In the genomic region with DNA sequence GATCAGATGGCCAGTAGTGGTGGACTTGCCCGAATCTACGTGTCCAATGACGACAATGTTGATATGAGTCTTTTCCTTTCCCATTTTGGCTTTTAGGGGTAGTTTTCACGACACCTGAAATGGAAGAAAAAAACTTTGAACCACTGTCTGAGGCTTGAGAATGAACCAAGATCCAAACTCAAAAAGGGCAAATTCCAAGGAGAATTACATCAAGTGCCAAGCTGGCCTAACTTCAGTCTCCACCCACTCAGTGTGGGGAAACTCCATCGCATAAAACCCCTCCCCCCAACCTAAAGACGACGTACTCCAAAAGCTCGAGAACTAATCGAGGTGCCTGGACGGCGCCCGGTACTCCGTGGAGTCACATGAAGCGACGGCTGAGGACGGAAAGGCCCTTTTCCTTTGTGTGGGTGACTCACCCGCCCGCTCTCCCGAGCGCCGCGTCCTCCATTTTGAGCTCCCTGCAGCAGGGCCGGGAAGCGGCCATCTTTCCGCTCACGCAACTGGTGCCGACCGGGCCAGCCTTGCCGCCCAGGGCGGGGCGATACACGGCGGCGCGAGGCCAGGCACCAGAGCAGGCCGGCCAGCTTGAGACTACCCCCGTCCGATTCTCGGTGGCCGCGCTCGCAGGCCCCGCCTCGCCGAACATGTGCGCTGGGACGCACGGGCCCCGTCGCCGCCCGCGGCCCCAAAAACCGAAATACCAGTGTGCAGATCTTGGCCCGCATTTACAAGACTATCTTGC, we compare ENCODE assay signal across 1 cellular context.
TF ChIP-seq lines count a peak whose summit lies in the region.

No MANE protein-coding gene starts in this region.

TF ChIP-seq in HepG2, 621 proteins besides CTCF, POLR2A, EP300 and RAD21 (continued from another document and continues in another):
- TF ChIP-seq, protein P1, sequence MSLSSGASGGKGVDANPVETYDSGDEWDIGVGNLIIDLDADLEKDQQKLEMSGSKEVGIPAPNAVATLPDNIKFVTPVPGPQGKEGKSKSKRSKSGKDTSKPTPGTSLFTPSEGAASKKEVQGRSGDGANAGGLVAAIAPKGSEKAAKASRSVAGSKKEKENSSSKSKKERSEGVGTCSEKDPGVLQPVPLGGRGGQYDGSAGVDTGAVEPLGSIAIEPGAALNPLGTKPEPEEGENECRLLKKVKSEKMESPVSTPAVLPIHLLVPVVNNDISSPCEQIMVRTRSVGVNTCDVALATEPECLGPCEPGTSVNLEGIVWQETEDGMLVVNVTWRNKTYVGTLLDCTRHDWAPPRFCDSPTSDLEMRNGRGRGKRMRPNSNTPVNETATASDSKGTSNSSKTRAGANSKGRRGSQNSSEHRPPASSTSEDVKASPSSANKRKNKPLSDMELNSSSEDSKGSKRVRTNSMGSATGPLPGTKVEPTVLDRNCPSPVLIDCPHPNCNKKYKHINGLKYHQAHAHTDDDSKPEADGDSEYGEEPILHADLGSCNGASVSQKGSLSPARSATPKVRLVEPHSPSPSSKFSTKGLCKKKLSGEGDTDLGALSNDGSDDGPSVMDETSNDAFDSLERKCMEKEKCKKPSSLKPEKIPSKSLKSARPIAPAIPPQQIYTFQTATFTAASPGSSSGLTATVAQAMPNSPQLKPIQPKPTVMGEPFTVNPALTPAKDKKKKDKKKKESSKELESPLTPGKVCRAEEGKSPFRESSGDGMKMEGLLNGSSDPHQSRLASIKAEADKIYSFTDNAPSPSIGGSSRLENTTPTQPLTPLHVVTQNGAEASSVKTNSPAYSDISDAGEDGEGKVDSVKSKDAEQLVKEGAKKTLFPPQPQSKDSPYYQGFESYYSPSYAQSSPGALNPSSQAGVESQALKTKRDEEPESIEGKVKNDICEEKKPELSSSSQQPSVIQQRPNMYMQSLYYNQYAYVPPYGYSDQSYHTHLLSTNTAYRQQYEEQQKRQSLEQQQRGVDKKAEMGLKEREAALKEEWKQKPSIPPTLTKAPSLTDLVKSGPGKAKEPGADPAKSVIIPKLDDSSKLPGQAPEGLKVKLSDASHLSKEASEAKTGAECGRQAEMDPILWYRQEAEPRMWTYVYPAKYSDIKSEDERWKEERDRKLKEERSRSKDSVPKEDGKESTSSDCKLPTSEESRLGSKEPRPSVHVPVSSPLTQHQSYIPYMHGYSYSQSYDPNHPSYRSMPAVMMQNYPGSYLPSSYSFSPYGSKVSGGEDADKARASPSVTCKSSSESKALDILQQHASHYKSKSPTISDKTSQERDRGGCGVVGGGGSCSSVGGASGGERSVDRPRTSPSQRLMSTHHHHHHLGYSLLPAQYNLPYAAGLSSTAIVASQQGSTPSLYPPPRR (CRISPR knock-in tag; IDR thresholded peaks at IDR 0.05; ENCODE audit: borderline replicate concordance), result peak; percentile 34; the same call in 1 of the 2 replicates
- TF ChIP-seq NFIC (IDR thresholded peaks at IDR 0.05; ENCODE audit: low read length), result no peak
- TF ChIP-seq PLRG1 (conservative IDR thresholded peaks at IDR 0.05), result no peak
- no peak; the same call in 1 of the 2 replicates for TF ChIP-seq ZBTB1 (CRISPR knock-in tag; IDR thresholded peaks at IDR 0.05; ENCODE audit: borderline replicate concordance)
- TF ChIP-seq ZNF792 (CRISPR knock-in tag; IDR thresholded peaks at IDR 0.05), result no peak; the same call in 1 of the 2 replicates
- TF ChIP-seq, protein P2, sequence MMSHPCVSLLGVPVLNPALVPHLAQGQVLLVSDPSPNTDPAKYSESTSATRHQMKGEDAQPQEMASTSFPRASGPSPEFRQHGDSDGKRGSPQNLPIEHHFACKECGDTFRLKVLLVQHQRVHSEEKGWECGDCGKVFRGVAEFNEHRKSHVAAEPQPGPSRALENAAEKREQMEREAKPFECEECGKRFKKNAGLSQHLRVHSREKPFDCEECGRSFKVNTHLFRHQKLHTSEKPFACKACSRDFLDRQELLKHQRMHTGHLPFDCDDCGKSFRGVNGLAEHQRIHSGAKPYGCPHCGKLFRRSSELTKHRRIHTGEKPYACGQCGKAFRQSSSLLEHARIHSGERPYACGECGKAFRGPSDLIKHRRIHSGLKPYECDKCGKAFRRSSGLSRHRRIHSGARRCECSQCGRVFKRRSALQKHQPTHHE (CRISPR knock-in tag; IDR thresholded peaks at IDR 0.05; ENCODE audit: borderline replicate concordance), result no peak; the same call in 1 of the 2 replicates
- TF ChIP-seq, protein P3, sequence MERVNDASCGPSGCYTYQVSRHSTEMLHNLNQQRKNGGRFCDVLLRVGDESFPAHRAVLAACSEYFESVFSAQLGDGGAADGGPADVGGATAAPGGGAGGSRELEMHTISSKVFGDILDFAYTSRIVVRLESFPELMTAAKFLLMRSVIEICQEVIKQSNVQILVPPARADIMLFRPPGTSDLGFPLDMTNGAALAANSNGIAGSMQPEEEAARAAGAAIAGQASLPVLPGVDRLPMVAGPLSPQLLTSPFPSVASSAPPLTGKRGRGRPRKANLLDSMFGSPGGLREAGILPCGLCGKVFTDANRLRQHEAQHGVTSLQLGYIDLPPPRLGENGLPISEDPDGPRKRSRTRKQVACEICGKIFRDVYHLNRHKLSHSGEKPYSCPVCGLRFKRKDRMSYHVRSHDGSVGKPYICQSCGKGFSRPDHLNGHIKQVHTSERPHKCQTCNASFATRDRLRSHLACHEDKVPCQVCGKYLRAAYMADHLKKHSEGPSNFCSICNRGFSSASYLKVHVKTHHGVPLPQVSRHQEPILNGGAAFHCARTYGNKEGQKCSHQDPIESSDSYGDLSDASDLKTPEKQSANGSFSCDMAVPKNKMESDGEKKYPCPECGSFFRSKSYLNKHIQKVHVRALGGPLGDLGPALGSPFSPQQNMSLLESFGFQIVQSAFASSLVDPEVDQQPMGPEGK (CRISPR knock-in tag; IDR thresholded peaks at IDR 0.05), result no peak
- TF ChIP-seq ZNF746 (CRISPR knock-in tag; IDR thresholded peaks at IDR 0.05), result no peak
- TF ChIP-seq, protein P4, sequence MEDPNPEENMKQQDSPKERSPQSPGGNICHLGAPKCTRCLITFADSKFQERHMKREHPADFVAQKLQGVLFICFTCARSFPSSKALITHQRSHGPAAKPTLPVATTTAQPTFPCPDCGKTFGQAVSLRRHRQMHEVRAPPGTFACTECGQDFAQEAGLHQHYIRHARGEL (CRISPR knock-in tag; IDR thresholded peaks at IDR 0.05), result no peak
- TF ChIP-seq ZNF782 (CRISPR knock-in tag; IDR thresholded peaks at IDR 0.05; ENCODE audit: borderline replicate concordance), result 0 out of 2 replicates have a peak, but pooled peaks have one; percentile 22
- TF ChIP-seq ZNF598 (CRISPR knock-in tag; IDR thresholded peaks at IDR 0.05; ENCODE audit: borderline replicate concordance), result no peak
- peak; percentile 13; the same call in 1 of the 2 replicates for TF ChIP-seq ZBTB7A (CRISPR knock-in tag; IDR thresholded peaks at IDR 0.05)
- no peak for TF ChIP-seq ZFP1 (CRISPR knock-in tag; IDR thresholded peaks at IDR 0.05)
- TF ChIP-seq ADNP (CRISPR knock-in tag; IDR thresholded peaks at IDR 0.05), result no peak
- no peak for TF ChIP-seq ZNF567 (CRISPR knock-in tag; IDR thresholded peaks at IDR 0.05; ENCODE audit: borderline replicate concordance)
- TF ChIP-seq MATR3 (CRISPR knock-in tag; IDR thresholded peaks at IDR 0.05), result no peak
- no peak for TF ChIP-seq FOXA3 (CRISPR knock-in tag; IDR thresholded peaks at IDR 0.05)
- TF ChIP-seq PCBP1 (IDR thresholded peaks at IDR 0.05; ENCODE audit: borderline replicate concordance, low read depth, low read length), result no peak; the same call in 1 of the 2 replicates
- TF ChIP-seq, protein P5, sequence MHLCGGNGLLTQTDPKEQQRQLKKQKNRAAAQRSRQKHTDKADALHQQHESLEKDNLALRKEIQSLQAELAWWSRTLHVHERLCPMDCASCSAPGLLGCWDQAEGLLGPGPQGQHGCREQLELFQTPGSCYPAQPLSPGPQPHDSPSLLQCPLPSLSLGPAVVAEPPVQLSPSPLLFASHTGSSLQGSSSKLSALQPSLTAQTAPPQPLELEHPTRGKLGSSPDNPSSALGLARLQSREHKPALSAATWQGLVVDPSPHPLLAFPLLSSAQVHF (CRISPR knock-in tag; IDR thresholded peaks at IDR 0.05), result no peak
- no peak for TF ChIP-seq ZNF207 (IDR thresholded peaks at IDR 0.05; ENCODE audit: borderline replicate concordance)
- TF ChIP-seq NR2F2 (IDR thresholded peaks at IDR 0.05; ENCODE audit: borderline replicate concordance, low read depth), result no peak
- TF ChIP-seq CCDC6 (CRISPR knock-in tag; IDR thresholded peaks at IDR 0.05), result no peak; the same call in 1 of the 2 replicates
- TF ChIP-seq AGO2 (optimal IDR thresholded peaks at IDR 0.05; ENCODE audit: low read depth, low read length), result peak; percentile 100
- TF ChIP-seq ZNF101 (CRISPR knock-in tag; IDR thresholded peaks at IDR 0.05; ENCODE audit: borderline replicate concordance, low read depth), result no peak
- TF ChIP-seq, protein P6, sequence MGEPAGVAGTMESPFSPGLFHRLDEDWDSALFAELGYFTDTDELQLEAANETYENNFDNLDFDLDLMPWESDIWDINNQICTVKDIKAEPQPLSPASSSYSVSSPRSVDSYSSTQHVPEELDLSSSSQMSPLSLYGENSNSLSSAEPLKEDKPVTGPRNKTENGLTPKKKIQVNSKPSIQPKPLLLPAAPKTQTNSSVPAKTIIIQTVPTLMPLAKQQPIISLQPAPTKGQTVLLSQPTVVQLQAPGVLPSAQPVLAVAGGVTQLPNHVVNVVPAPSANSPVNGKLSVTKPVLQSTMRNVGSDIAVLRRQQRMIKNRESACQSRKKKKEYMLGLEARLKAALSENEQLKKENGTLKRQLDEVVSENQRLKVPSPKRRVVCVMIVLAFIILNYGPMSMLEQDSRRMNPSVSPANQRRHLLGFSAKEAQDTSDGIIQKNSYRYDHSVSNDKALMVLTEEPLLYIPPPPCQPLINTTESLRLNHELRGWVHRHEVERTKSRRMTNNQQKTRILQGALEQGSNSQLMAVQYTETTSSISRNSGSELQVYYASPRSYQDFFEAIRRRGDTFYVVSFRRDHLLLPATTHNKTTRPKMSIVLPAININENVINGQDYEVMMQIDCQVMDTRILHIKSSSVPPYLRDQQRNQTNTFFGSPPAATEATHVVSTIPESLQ (CRISPR knock-in tag; conservative IDR thresholded peaks at IDR 0.05), result no peak
- TF ChIP-seq, protein P7, sequence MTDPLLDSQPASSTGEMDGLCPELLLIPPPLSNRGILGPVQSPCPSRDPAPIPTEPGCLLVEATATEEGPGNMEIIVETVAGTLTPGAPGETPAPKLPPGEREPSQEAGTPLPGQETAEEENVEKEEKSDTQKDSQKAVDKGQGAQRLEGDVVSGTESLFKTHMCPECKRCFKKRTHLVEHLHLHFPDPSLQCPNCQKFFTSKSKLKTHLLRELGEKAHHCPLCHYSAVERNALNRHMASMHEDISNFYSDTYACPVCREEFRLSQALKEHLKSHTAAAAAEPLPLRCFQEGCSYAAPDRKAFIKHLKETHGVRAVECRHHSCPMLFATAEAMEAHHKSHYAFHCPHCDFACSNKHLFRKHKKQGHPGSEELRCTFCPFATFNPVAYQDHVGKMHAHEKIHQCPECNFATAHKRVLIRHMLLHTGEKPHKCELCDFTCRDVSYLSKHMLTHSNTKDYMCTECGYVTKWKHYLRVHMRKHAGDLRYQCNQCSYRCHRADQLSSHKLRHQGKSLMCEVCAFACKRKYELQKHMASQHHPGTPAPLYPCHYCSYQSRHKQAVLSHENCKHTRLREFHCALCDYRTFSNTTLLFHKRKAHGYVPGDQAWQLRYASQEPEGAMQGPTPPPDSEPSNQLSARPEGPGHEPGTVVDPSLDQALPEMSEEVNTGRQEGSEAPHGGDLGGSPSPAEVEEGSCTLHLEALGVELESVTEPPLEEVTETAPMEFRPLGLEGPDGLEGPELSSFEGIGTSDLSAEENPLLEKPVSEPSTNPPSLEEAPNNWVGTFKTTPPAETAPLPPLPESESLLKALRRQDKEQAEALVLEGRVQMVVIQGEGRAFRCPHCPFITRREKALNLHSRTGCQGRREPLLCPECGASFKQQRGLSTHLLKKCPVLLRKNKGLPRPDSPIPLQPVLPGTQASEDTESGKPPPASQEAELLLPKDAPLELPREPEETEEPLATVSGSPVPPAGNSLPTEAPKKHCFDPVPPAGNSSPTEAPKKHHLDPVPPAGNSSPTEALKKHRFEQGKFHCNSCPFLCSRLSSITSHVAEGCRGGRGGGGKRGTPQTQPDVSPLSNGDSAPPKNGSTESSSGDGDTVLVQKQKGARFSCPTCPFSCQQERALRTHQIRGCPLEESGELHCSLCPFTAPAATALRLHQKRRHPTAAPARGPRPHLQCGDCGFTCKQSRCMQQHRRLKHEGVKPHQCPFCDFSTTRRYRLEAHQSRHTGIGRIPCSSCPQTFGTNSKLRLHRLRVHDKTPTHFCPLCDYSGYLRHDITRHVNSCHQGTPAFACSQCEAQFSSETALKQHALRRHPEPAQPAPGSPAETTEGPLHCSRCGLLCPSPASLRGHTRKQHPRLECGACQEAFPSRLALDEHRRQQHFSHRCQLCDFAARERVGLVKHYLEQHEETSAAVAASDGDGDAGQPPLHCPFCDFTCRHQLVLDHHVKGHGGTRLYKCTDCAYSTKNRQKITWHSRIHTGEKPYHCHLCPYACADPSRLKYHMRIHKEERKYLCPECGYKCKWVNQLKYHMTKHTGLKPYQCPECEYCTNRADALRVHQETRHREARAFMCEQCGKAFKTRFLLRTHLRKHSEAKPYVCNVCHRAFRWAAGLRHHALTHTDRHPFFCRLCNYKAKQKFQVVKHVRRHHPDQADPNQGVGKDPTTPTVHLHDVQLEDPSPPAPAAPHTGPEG (CRISPR knock-in tag; IDR thresholded peaks at IDR 0.05), result peak; percentile 66; the same call in 1 of the 2 replicates
- TF ChIP-seq, protein P8, sequence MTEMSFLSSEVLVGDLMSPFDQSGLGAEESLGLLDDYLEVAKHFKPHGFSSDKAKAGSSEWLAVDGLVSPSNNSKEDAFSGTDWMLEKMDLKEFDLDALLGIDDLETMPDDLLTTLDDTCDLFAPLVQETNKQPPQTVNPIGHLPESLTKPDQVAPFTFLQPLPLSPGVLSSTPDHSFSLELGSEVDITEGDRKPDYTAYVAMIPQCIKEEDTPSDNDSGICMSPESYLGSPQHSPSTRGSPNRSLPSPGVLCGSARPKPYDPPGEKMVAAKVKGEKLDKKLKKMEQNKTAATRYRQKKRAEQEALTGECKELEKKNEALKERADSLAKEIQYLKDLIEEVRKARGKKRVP (CRISPR knock-in tag; IDR thresholded peaks at IDR 0.05), result no peak
